ENCODE assay signal across 29 cellular contexts in genomic region chr1:78011050-78011449, GRCh38. TPM values are rescaled to one million over a fixed set of nuclear protein-coding genes. Genes with fewer than 3 reads are reported as not detected.
A peak's percentile ranks its signal among the peaks of the same experiment; 100 is the strongest.
DNase-seq lines count a peak whose midpoint lies in the region; ATAC-seq, FAIRE-seq and TF ChIP-seq lines count a peak whose summit lies in the region.
"Had no signal": no experiment of that assay in that cellular context is flagged by ENCODE, and none has a peak within 500 bp of the region (broad histone marks: within the 10 kb centered on the region; RNA-seq: fewer than 3 reads in every experiment).

No MANE protein-coding gene starts in this region.

- H3K36me3 Mint-ChIP-seq in T-cell = peaks cover 19% of the 10 kb centered on the region

- in situ Hi-C loops in GM23248 (cut with MboI) = no loop called here
- in situ Hi-C loops in gastrocnemius medialis (cut with MboI; ENCODE audit: low sequenced_read_pairs in 4 of 4) = no loop called here

- no peak overlapping the region for H3K27ac Mint-ChIP-seq in T-cell
- H3K27ac Mint-ChIP-seq: activated CD4-positive, alpha-beta T cell treated with anti-CD3 and anti-CD28 coated beads, Interleukin-2, amount 10 ng/mL, durations not matched to agents 24 days and 14 days; activated naive CD8-positive, alpha-beta T cell treated with anti-CD3 and anti-CD28 coated beads, Interleukin-2, amount 10 ng/mL, durations not matched to agents 7 days and 5 days; activated T-cell treated with anti-CD3 and anti-CD28 coated beads, Interleukin-2, amount 50 U/mL, for 24 hours; neural progenitor cell had no signal

- CTCF ChIA-PET in A549 (lab: Yijun Ruan, JAX) (interaction anchor here (3.1 kb wide), 1 partner anchor 103 kb away, joined by 17 read pairs; no protein-coding TSS in a partner anchor), endothelial cell of umbilical vein (lab: Charles Lee) (interaction anchor here (1.0 to 15.7 kb wide), 4 partner anchors 9 to 103 kb away, joined by 3 to 250 read pairs (median 4); no protein-coding TSS in a partner anchor), T-cell (lab: Charles Lee) (interaction anchor here in 1 of 2 donors (0.7 kb wide), 2 partner anchors 9 to 928 kb away, joined by 3 read pairs; no protein-coding TSS in a partner anchor)

- no peaks in the 10 kb centered on the region for H3K27me3 ChIP-seq in GM23248 (replicated peaks; ENCODE audit: insufficient read depth)
- no peaks in the 10 kb centered on the region for H3K27me3 ChIP-seq in endothelial cell of umbilical vein (ENCODE audit: control insufficient read depth in 2 of 2, insufficient read depth in 2 of 2, low read length in 2 of 2)
- no peaks in the 10 kb centered on the region for H3K27me3 ChIP-seq in gastrocnemius medialis
- no peaks in the 10 kb centered on the region for H3K27me3 ChIP-seq in upper lobe of right lung
- H3K27me3 ChIP-seq: BE2C, MG63, neural progenitor cell, tibial nerve had no signal

- POLR2A ChIA-PET in A549 (lab: Yijun Ruan, JAX) = interaction anchor here (1.5 kb wide), 1 partner anchor 92 kb away, joined by 3 read pairs; no protein-coding TSS in a partner anchor
- POLR2A ChIA-PET in endothelial cell of umbilical vein (lab: Charles Lee) = interaction anchor here (0.5 to 2.1 kb wide), 5 partner anchors 25 to 91 kb away, joined by 3 to 6 read pairs (median 4); partner anchors contain the start of gene FUBP1
- POLR2A ChIA-PET in T-cell (lab: Charles Lee) = no interaction called here

- no peak for TF ChIP-seq EP300 in A549 (IDR thresholded peaks at IDR 0.05)

- H3K27ac ChIP-seq in A549 (peak overlapping the region in 1 of 2 experiments; percentile 41; a peak in 1 of 6 replicates), GM23248 (peak overlapping the region; percentile 45; the same call in 1 of the 2 replicates), endothelial cell of umbilical vein (ENCODE audit: insufficient read depth, low read depth, low read length) (peak overlapping the region; percentile 20), gastrocnemius medialis (peak overlapping the region; percentile 39 to 97 (median 91)), upper lobe of right lung (no peak overlapping the region)
- H3K27ac ChIP-seq: neural progenitor cell, skin epidermis, tibial nerve, WERI-Rb-1 had no signal

- BruUV-seq in endothelial cell of umbilical vein (replicated peaks; lab: Mats Ljungman, UMichigan) = no TSS peak

- H2AFZ ChIP-seq in GM23248 (no peak overlapping the region), endothelial cell of umbilical vein (ENCODE audit: low read depth, low read length) (no peak overlapping the region)
- H2AFZ ChIP-seq: neural progenitor cell had no signal

- H3K4me2 ChIP-seq in A549 = peak overlapping the region; percentile 87
- H3K4me2 ChIP-seq in GM23248 (ENCODE audit: unreplicated experiment) = peak overlapping the region; percentile 97
- H3K4me2 ChIP-seq in endothelial cell of umbilical vein (ENCODE audit: insufficient read depth, low read length) = peak overlapping the region; percentile 100
- H3K4me2 ChIP-seq: neural progenitor cell had no signal

- H4K20me1 ChIP-seq in GM23248 (ENCODE audit: insufficient read depth) = peaks cover 14% of the 10 kb centered on the region; the same call in 1 of the 2 replicates
- peaks cover 9% of the 10 kb centered on the region for H4K20me1 ChIP-seq in endothelial cell of umbilical vein (replicated peaks; ENCODE audit: control insufficient read depth, extremely low read depth, insufficient read depth, low read length)

- no peak for TF ChIP-seq RAD21 in A549 (conservative IDR thresholded peaks at IDR 0.05 in 1 of 2, IDR thresholded peaks at IDR 0.05 in 1 of 2)

- FAIRE-seq in A549 (lab: Jason Lieb, UNC) (no peak), endothelial cell of umbilical vein (lab: Jason Lieb, UNC) (no peak)
- FAIRE-seq: HTR-8/SVneo had no signal

- intact Hi-C loops in endothelial cell of umbilical vein (cut with micrococcal nuclease) = no loop called here
- intact Hi-C loops in gastrocnemius medialis (cut with DNase I; ENCODE audit: low total_unique reads) = no loop called here
- intact Hi-C loops in upper lobe of right lung (cut with DNase I) = no loop called here

- H3K36me3 ChIP-seq in GM23248 (ENCODE audit: low read depth) (peaks cover 44% of the 10 kb centered on the region), endothelial cell of umbilical vein (ENCODE audit: control insufficient read depth in 2 of 2, extremely low read depth in 1 of 2, insufficient read depth in 2 of 2, low read length in 2 of 2) (peaks cover 11 to 21% of the 10 kb centered on the region in 2 experiments), gastrocnemius medialis (peaks cover 0 to 30% of the 10 kb centered on the region in 2 donors), upper lobe of right lung (peaks cover 22% of the 10 kb centered on the region)
- H3K36me3 ChIP-seq: BE2C had no signal

- peaks cover 24% of the 10 kb centered on the region; the same call in 2 of the 3 replicates for H3K4me1 ChIP-seq in A549
- H3K4me1 ChIP-seq in GM23248 (ENCODE audit: insufficient read depth) = peaks cover 26% of the 10 kb centered on the region
- H3K4me1 ChIP-seq in endothelial cell of umbilical vein (ENCODE audit: control insufficient read depth, extremely low read depth, insufficient read depth, low read length) = peaks cover 29% of the 10 kb centered on the region
- H3K4me1 ChIP-seq in gastrocnemius medialis = peaks cover 31 to 53% of the 10 kb centered on the region in 2 donors
- H3K4me1 ChIP-seq in upper lobe of right lung = peaks cover 14% of the 10 kb centered on the region
- H3K4me1 ChIP-seq: BE2C had no signal

- dilution Hi-C loops in endothelial cell of umbilical vein (cut with MboI; ENCODE audit: extremely low pct_ligation_motif_present, low sequenced_read_pairs) = no loop called here

- no peak overlapping the region for H3K4me3 Mint-ChIP-seq in T-cell
- H3K4me3 Mint-ChIP-seq: activated CD4-positive, alpha-beta T cell treated with anti-CD3 and anti-CD28 coated beads, Interleukin-2, amount 10 ng/mL, durations not matched to agents 24 days and 14 days; activated naive CD8-positive, alpha-beta T cell treated with anti-CD3 and anti-CD28 coated beads, Interleukin-2, amount 10 ng/mL, durations not matched to agents 7 days and 5 days; activated T-cell treated with anti-CD3 and anti-CD28 coated beads, Interleukin-2, amount 50 U/mL, for 24 hours; neural progenitor cell; stimulated activated naive CD8-positive, alpha-beta T cell treated with anti-CD3 and anti-CD28 coated beads, Interleukin-15, amount 100 ng/mL, for 72 hours had no signal

- no peaks in the 10 kb centered on the region for H3K27me3 Mint-ChIP-seq in T-cell
- H3K27me3 Mint-ChIP-seq: activated CD4-positive, alpha-beta T cell treated with anti-CD3 and anti-CD28 coated beads, Interleukin-2, amount 10 ng/mL, durations not matched to agents 24 days and 14 days; activated naive CD8-positive, alpha-beta T cell treated with anti-CD3 and anti-CD28 coated beads, Interleukin-2, amount 10 ng/mL, durations not matched to agents 7 days and 5 days; activated T-cell treated with anti-CD3 and anti-CD28 coated beads, Interleukin-2, amount 50 U/mL, for 24 hours; stimulated activated naive CD8-positive, alpha-beta T cell treated with anti-CD3 and anti-CD28 coated beads, Interleukin-15, amount 100 ng/mL, for 72 hours had no signal

- TF ChIP-seq CTCF in A549 (IDR thresholded peaks at IDR 0.05) (no peak), endothelial cell of umbilical vein (IDR thresholded peaks at IDR 0.05; ENCODE audit: extremely low read depth in 1 of 2, insufficient read depth in 1 of 2, low read depth in 1 of 2, low read length in 2 of 2) (no peak), gastrocnemius medialis (IDR thresholded peaks at IDR 0.05 in 4 of 5, conservative IDR thresholded peaks at IDR 0.05 in 1 of 5) (no peak), upper lobe of right lung (IDR thresholded peaks at IDR 0.05) (no peak)

- no peaks in the 10 kb centered on the region for H3K9me2 ChIP-seq in GM23248 (ENCODE audit: insufficient read depth)

- TF ChIP-seq POLR2A in A549 (IDR thresholded peaks at IDR 0.05; ENCODE audit: low read length) (no peak), endothelial cell of umbilical vein (IDR thresholded peaks at IDR 0.05; ENCODE audit: low read depth, low read length) (no peak), gastrocnemius medialis (IDR thresholded peaks at IDR 0.05) (no peak)

- H3K9ac ChIP-seq in GM23248 = peak overlapping the region; percentile 96; the same call in 1 of the 2 replicates
- H3K9ac ChIP-seq in endothelial cell of umbilical vein (replicated peaks; ENCODE audit: extremely low read depth, insufficient read depth, low read length) = peak overlapping the region; percentile 98
- H3K9ac ChIP-seq: neural progenitor cell had no signal

- DNase-seq in A549 (ENCODE audit: low read depth in 1 of 2, low spot score in 1 of 2) (no peak), GM23248 (no peak), endothelial cell of umbilical vein (ENCODE audit: low read depth, low spot score) (peak; percentile 25), gastrocnemius medialis (no peak), T-cell (no peak), GDM1 (lab: John Stamatoyannopoulos, UW) (no peak), upper lobe of right lung (no peak)
- DNase-seq in activated CD4-positive, alpha-beta T cell treated with anti-CD3 and anti-CD28 coated beads for 4 hours = no peak
- DNase-seq: ACHN; activated CD4-positive, alpha-beta T cell treated with anti-CD3 and anti-CD28 coated beads, Interleukin-2, amount 10 ng/mL, durations not matched to agents 24 days and 14 days; activated gamma-delta T cell; activated naive CD8-positive, alpha-beta T cell treated with anti-CD3 and anti-CD28 coated beads, Interleukin-2, amount 10 ng/mL, durations not matched to agents 7 days and 5 days; activated T-cell treated with anti-CD3 and anti-CD28 coated beads, Interleukin-2, amount 50 U/mL, for 24 hours; BE2C; KBM-7; MG63; NCI-H1417; NCI-H446; NCI-H774; posterior cingulate gyrus; stimulated activated CD4-positive, alpha-beta T cell treated with anti-CD3 and anti-CD28 coated beads, Interleukin-1b, Interleukin-23, amount 100 ng/mL, for 48 hours; stimulated activated CD8-positive, alpha-beta memory T cell treated with anti-CD3 and anti-CD28 coated beads, Interleukin-4, amount 100 ng/mL, for 48 hours; stimulated activated naive CD8-positive, alpha-beta T cell treated with anti-CD3 and anti-CD28 coated beads, Interleukin-15, amount 100 ng/mL, for 72 hours; WERI-Rb-1 had no signal

- ATAC-seq in A549 = no peak
- ATAC-seq in gastrocnemius medialis = no peak
- no peak for ATAC-seq in T-cell (replicated peaks in 1 of 4)
- no peak for ATAC-seq in upper lobe of right lung
- ATAC-seq: HCT116; stimulated activated naive CD8-positive, alpha-beta T cell treated with anti-CD3 and anti-CD28 coated beads, Interleukin-15, amount 100 ng/mL, for 72 hours had no signal

- peaks cover 3% of the 10 kb centered on the region for H3K9me1 ChIP-seq in endothelial cell of umbilical vein (replicated peaks; ENCODE audit: control insufficient read depth, extremely low read depth, insufficient read depth, low read length)

- no peaks in the 10 kb centered on the region for H3K9me3 Mint-ChIP-seq in T-cell
- H3K9me3 Mint-ChIP-seq: activated CD4-positive, alpha-beta T cell treated with anti-CD3 and anti-CD28 coated beads, Interleukin-2, amount 10 ng/mL, durations not matched to agents 24 days and 14 days; activated naive CD8-positive, alpha-beta T cell treated with anti-CD3 and anti-CD28 coated beads, Interleukin-2, amount 10 ng/mL, durations not matched to agents 7 days and 5 days; activated T-cell treated with anti-CD3 and anti-CD28 coated beads, Interleukin-2, amount 50 U/mL, for 24 hours; neural progenitor cell; stimulated activated naive CD8-positive, alpha-beta T cell treated with anti-CD3 and anti-CD28 coated beads, Interleukin-15, amount 100 ng/mL, for 72 hours had no signal

- H3K4me1 Mint-ChIP-seq in T-cell = peaks cover 35 to 43% (median 41%) of the 10 kb centered on the region in 3 donors

- H3K79me2 ChIP-seq in GM23248 (ENCODE audit: insufficient read depth) = peaks cover 99% of the 10 kb centered on the region
- peaks cover 89% of the 10 kb centered on the region for H3K79me2 ChIP-seq in endothelial cell of umbilical vein (ENCODE audit: control insufficient read depth, insufficient read depth, low read length)

- 89% methylated on average over 2 of the region's 2 CpGs for WGBS in A549 (ENCODE audit: missing lambda C conversion rate)
- WGBS in GM23248 (ENCODE audit: low coverage in 1 of 2, low lambda C conversion rate in 2 of 2, missing lambda C conversion rate in 2 of 2), 2 experiments = 96 to 97% methylated on average over 2 of the region's 2 CpGs

- no peaks in the 10 kb centered on the region for H3K9me3 ChIP-seq in A549
- H3K9me3 ChIP-seq in GM23248 (ENCODE audit: low read depth) = no peaks in the 10 kb centered on the region
- no peaks in the 10 kb centered on the region for H3K9me3 ChIP-seq in endothelial cell of umbilical vein (replicated peaks; ENCODE audit: control insufficient read depth, insufficient read depth, low read length)
- no peaks in the 10 kb centered on the region for H3K9me3 ChIP-seq in gastrocnemius medialis
- no peaks in the 10 kb centered on the region for H3K9me3 ChIP-seq in upper lobe of right lung
- H3K9me3 ChIP-seq: BE2C, MG63, tibial nerve had no signal

- peaks cover 64% of the 10 kb centered on the region for H3F3A ChIP-seq in GM23248 (ENCODE audit: insufficient read depth)

- H3K4me3 ChIP-seq in A549 = no peak overlapping the region
- H3K4me3 ChIP-seq in GM23248 = peak overlapping the region; percentile 95
- peak overlapping the region; percentile 28 to 99 (median 69) for H3K4me3 ChIP-seq in endothelial cell of umbilical vein (replicated peaks in 1 of 3; ENCODE audit: insufficient read depth in 1 of 3, low read depth in 1 of 3, low read length in 3 of 3)
- peak overlapping the region in 3 of 4 donors; percentile 11 to 81 (median 19) for H3K4me3 ChIP-seq in gastrocnemius medialis
- no peak overlapping the region for H3K4me3 ChIP-seq in upper lobe of right lung
- H3K4me3 ChIP-seq: MG63, neural progenitor cell, skin epidermis, tibial nerve had no signal

RNA-seq across cellular contexts. Expression of gene DNAJB4, which starts 6.3 kb away (rescaled TPM):
- 18.5 and 30.0 TPM in 2 replicates for polyA plus RNA-seq in A549 (2011; rRNA removed)
- 6.6 and 6.9 TPM in 2 replicates for polyA plus RNA-seq in A549 (2012; cell fraction: cytosol; rRNA removed)
- polyA plus RNA-seq in A549 (2012; cell fraction: nucleus; rRNA removed) = 3.0 and 4.9 TPM in 2 replicates
- polyA plus RNA-seq in A549 (2017; fragmentation: RNase III; extraction: RNeasy Plus Mini Kit Qiagen cat#74134 plus additional on column Dnase treatment) = 48.8 to 62.6 TPM (median 49.0 TPM) in 3 replicates
- polyA minus RNA-seq in A549 (2011; rRNA and poly(A)+ RNA removed) = 6.4 and 15.0 TPM in 2 replicates
- 125 and 133 TPM in 2 replicates for total RNA-seq in GM23248 (2014; rRNA removed; shearing (Covaris generic))
- polyA plus RNA-seq in GM23248 (2016; fragmentation: Nextera tagmentation; extraction: Ambion mirVana) = 147 and 151 TPM in 2 replicates
- total RNA-seq in endothelial cell of umbilical vein = 122 and 136 TPM in 2 replicates
- polyA plus RNA-seq in endothelial cell of umbilical vein = 20.1 and 30.4 TPM in 2 replicates
- 44.1 and 50.8 TPM in 2 replicates for polyA plus RNA-seq in endothelial cell of umbilical vein (2011; cell fraction: cytosol; rRNA removed)
- polyA plus RNA-seq in endothelial cell of umbilical vein (2011; cell fraction: nucleus; rRNA removed) = 39.8 and 53.7 TPM in 2 replicates
- polyA plus RNA-seq in endothelial cell of umbilical vein (2012) = 145 and 153 TPM in 2 replicates
- 71.8 and 78.2 TPM in 2 replicates for polyA minus RNA-seq in endothelial cell of umbilical vein
- polyA minus RNA-seq in endothelial cell of umbilical vein (2011; cell fraction: cytosol; rRNA and poly(A)+ RNA removed) = 6.7 TPM
- 45.6 and 48.5 TPM in 2 replicates for polyA minus RNA-seq in endothelial cell of umbilical vein (2011; cell fraction: nucleus; rRNA and poly(A)+ RNA removed)
- 10 to 100 TPM; 35.6 to 84.9 (median 45.3) TPM for total RNA-seq in gastrocnemius medialis
- 10 to 100 TPM in 4 of 5 donors, 1 to 10 TPM in 1; 10.0 to 19.6 (median 12.2) TPM for total RNA-seq in T-cell
- 35.8 TPM for total RNA-seq in upper lobe of right lung

RNA-seq across cellular contexts. Expression of gene FUBP1, which starts 32.2 kb away (rescaled TPM):
- polyA plus RNA-seq in A549 (2011; rRNA removed) (126 and 183 TPM in 2 replicates), A549 (2017; fragmentation: RNase III; extraction: RNeasy Plus Mini Kit Qiagen cat#74134 plus additional on column Dnase treatment) (126 to 131 TPM (median 128 TPM) in 3 replicates), GM23248 (2016; fragmentation: Nextera tagmentation; extraction: Ambion mirVana) (48.4 and 52.2 TPM in 2 replicates), endothelial cell of umbilical vein (112 and 124 TPM in 2 replicates)
- 54.5 and 73.6 TPM in 2 replicates for polyA plus RNA-seq in A549 (2012; cell fraction: cytosol; rRNA removed)
- polyA plus RNA-seq in A549 (2012; cell fraction: nucleus; rRNA removed) = 92.2 and 112 TPM in 2 replicates
- polyA minus RNA-seq in A549 (2011; rRNA and poly(A)+ RNA removed) = 127 and 185 TPM in 2 replicates
- 59.1 and 69.9 TPM in 2 replicates for total RNA-seq in GM23248 (2014; rRNA removed; shearing (Covaris generic))
- total RNA-seq in endothelial cell of umbilical vein (163 and 166 TPM in 2 replicates), gastrocnemius medialis (10 to 100 TPM; 25.6 to 64.3 (median 47.8) TPM), T-cell (100 to 1,000 TPM; 180 to 224 (median 194) TPM), upper lobe of right lung (88.8 TPM)
- 71.6 and 78.3 TPM in 2 replicates for polyA plus RNA-seq in endothelial cell of umbilical vein (2011; cell fraction: cytosol; rRNA removed)
- 270 and 402 TPM in 2 replicates for polyA plus RNA-seq in endothelial cell of umbilical vein (2011; cell fraction: nucleus; rRNA removed)
- polyA plus RNA-seq in endothelial cell of umbilical vein (2012) = 74.7 and 115 TPM in 2 replicates
- polyA minus RNA-seq in endothelial cell of umbilical vein = 175 and 196 TPM in 2 replicates
- polyA minus RNA-seq in endothelial cell of umbilical vein (2011; cell fraction: cytosol; rRNA and poly(A)+ RNA removed) = 130 TPM
- polyA minus RNA-seq in endothelial cell of umbilical vein (2011; cell fraction: nucleus; rRNA and poly(A)+ RNA removed) = 280 and 344 TPM in 2 replicates

RNA-seq across cellular contexts. Expression of gene GIPC2, which starts 34.7 kb away (rescaled TPM):
- polyA plus RNA-seq in A549 (2011; rRNA removed) (not detected in 2 replicates), A549 (2017; fragmentation: RNase III; extraction: RNeasy Plus Mini Kit Qiagen cat#74134 plus additional on column Dnase treatment) (0.04 to 0.07 TPM (median 0.06 TPM) in 3 replicates), GM23248 (2016; fragmentation: Nextera tagmentation; extraction: Ambion mirVana) (0.68 and 0.75 TPM in 2 replicates), endothelial cell of umbilical vein (2.1 and 2.8 TPM in 2 replicates)
- not detected in 2 replicates for polyA plus RNA-seq in A549 (2012; cell fraction: cytosol; rRNA removed)
- polyA plus RNA-seq in A549 (2012; cell fraction: nucleus; rRNA removed) = not detected in 2 replicates
- not detected in 2 replicates for polyA minus RNA-seq in A549 (2011; rRNA and poly(A)+ RNA removed)
- 0.32 and 0.51 TPM in 2 replicates for total RNA-seq in GM23248 (2014; rRNA removed; shearing (Covaris generic))
- total RNA-seq in endothelial cell of umbilical vein (7.7 and 9.6 TPM in 2 replicates), gastrocnemius medialis (1 to 10 TPM in 3 of 4 donors, under 1 TPM in 1; 0.67 to 1.5 (median 1.3) TPM), T-cell (under 1 TPM; 0.09 to 0.19 (median 0.16) TPM), upper lobe of right lung (4.1 TPM)
- 2.9 and 3.1 TPM in 2 replicates for polyA plus RNA-seq in endothelial cell of umbilical vein (2011; cell fraction: cytosol; rRNA removed)
- polyA plus RNA-seq in endothelial cell of umbilical vein (2011; cell fraction: nucleus; rRNA removed) = 2.8 and 3.6 TPM in 2 replicates
- polyA plus RNA-seq in endothelial cell of umbilical vein (2012) = 1.4 and 2.8 TPM in 2 replicates
- 4.6 and 5.6 TPM in 2 replicates for polyA minus RNA-seq in endothelial cell of umbilical vein
- polyA minus RNA-seq in endothelial cell of umbilical vein (2011; cell fraction: cytosol; rRNA and poly(A)+ RNA removed) = not detected
- polyA minus RNA-seq in endothelial cell of umbilical vein (2011; cell fraction: nucleus; rRNA and poly(A)+ RNA removed) = 13.6 and 15.2 TPM in 2 replicates
- total RNA-seq: activated CD4-positive, alpha-beta T cell treated with anti-CD3 and anti-CD28 coated beads, Interleukin-2, amount 10 ng/mL, durations not matched to agents 24 days and 14 days had no signal

Comparison
In these comparisons a context has a peak if more than half of its experiments do, and no peak if none do; other contexts are left out.
1. H3K4me3 ChIP-seq: peak in GM23248 (single experiment), endothelial cell of umbilical vein (3 of 3) and gastrocnemius medialis (3 of 4); none in A549 (single experiment) and upper lobe of right lung (single experiment).
2. POLR2A ChIA-PET loops: an anchor here in A549 (1.5 kb wide) and endothelial cell of umbilical vein (0.5 to 2.1 kb wide); none called in T-cell.
3. Peak in every context shown above with its lines, with median percentiles within 50 percentile points of each other: H3K4me2 ChIP-seq.